8 cellular contexts compared by ENCODE assay signal in the genomic region with DNA sequence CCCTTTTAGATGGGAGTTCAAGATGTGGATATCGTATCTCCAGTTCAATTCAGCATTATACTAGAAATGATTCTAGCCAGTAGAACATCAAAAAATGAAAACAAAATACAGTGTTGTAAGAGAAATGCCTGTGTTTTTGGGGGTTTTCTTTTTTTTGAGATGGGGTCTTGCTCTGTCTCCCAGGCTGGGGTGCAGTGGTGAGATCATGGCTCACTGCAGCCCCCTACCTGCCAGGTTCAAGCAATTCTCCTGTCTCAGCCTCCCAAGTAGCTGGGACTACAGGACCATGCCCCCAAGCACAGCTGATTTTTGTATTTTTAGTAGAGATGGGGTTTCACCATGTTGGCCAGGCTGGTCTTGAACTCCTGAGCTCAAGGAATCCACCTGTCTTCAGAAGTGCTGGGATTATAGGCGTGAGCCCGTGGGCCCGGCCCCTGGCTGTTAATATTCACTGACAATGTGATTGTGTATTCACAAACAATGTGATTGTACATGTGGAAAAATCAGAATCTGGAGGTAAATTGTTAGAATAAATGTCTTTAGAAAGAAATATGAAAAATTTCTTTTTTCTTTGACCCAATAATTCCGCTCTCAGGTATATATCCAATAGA. TPM values are rescaled to one million over a fixed set of nuclear protein-coding genes. Genes with fewer than 3 reads are reported as not detected.
DNase-seq lines count a peak whose midpoint lies in the region; ATAC-seq and TF ChIP-seq lines count a peak whose summit lies in the region.
"Had no signal": no experiment of that assay in that cellular context is flagged by ENCODE, and none has a peak within 500 bp of the region (broad histone marks: within the 10 kb centered on the region; RNA-seq: fewer than 3 reads in every experiment).

No MANE protein-coding gene starts in this region.

- H3K4me1 Mint-ChIP-seq in activated naive CD8-positive, alpha-beta T cell treated with anti-CD3 and anti-CD28 coated beads, Interleukin-2, amount 50 U/mL, for 24 hours = peaks cover 45% of the 10 kb centered on the region

- H3K9me3 Mint-ChIP-seq in activated naive CD8-positive, alpha-beta T cell treated with anti-CD3 and anti-CD28 coated beads, Interleukin-2, amount 50 U/mL, for 24 hours = no peaks in the 10 kb centered on the region

- peaks cover 8% of the 10 kb centered on the region for H3K36me3 Mint-ChIP-seq in activated naive CD8-positive, alpha-beta T cell treated with anti-CD3 and anti-CD28 coated beads, Interleukin-2, amount 50 U/mL, for 24 hours (ENCODE audit: low read depth)

- H3K4me1 ChIP-seq in lung (ENCODE audit: control insufficient read depth in 2 of 2, insufficient read depth in 2 of 2, low read length in 2 of 2) = peaks cover 2 to 6% of the 10 kb centered on the region in 2 donors

- H3K9me3 ChIP-seq in lung (ENCODE audit: control insufficient read depth in 2 of 2, insufficient read depth in 1 of 2, low read length in 1 of 2) = no peaks in the 10 kb centered on the region

- no peak for ATAC-seq in activated naive CD8-positive, alpha-beta T cell treated with anti-CD3 and anti-CD28 coated beads, Interleukin-2, amount 50 U/mL, for 24 hours
- ATAC-seq in lung (ENCODE audit: insufficient read depth, low FRiP score) = no peak
- no peak for ATAC-seq in GM19023 (IDR thresholded peaks at IDR 0.05; ENCODE audit: unreplicated experiment)
- ATAC-seq in HG03521 (IDR thresholded peaks at IDR 0.05; ENCODE audit: unreplicated experiment) = no peak
- ATAC-seq in GM19397 (IDR thresholded peaks at IDR 0.05; ENCODE audit: unreplicated experiment) = no peak

- DNase-seq in D341Med (ENCODE audit: low spot score) = peak; percentile 26
- DNase-seq in HFF-Myc (ENCODE audit: extremely low read depth, low read depth) = no peak
- peak; percentile 17 for DNase-seq in activated naive CD8-positive, alpha-beta T cell treated with anti-CD3 and anti-CD28 coated beads, Interleukin-2, amount 50 U/mL, for 24 hours
- DNase-seq in lung (ENCODE audit: low spot score) = no peak
- DNase-seq: T-helper 9 cell had no signal

- H3K4me3 ChIP-seq in HFF-Myc (replicated peaks; ENCODE audit: low read depth, low read length) (no peak overlapping the region), lung (no peak overlapping the region)

- H3K36me3 ChIP-seq in lung (ENCODE audit: control insufficient read depth in 2 of 2, insufficient read depth in 2 of 2, low read length in 2 of 2) = no peaks in the 10 kb centered on the region

- H3K27me3 Mint-ChIP-seq in activated naive CD8-positive, alpha-beta T cell treated with anti-CD3 and anti-CD28 coated beads, Interleukin-2, amount 50 U/mL, for 24 hours = no peaks in the 10 kb centered on the region

- TF ChIP-seq CTCF in HFF-Myc (IDR thresholded peaks at IDR 0.05; ENCODE audit: low read depth, low read length, missing control alignments) (peak; percentile 31), lung (IDR thresholded peaks at IDR 0.05; ENCODE audit: control extremely low read depth, extremely low read depth) (peak; percentile 16)

- H3K27me3 ChIP-seq in lung (ENCODE audit: control insufficient read depth, insufficient read depth) = no peaks in the 10 kb centered on the region

- no peak overlapping the region for H3K27ac ChIP-seq in lung (ENCODE audit: low read depth in 1 of 2, low read length in 1 of 2)

- no peak overlapping the region for H3K4me3 Mint-ChIP-seq in activated naive CD8-positive, alpha-beta T cell treated with anti-CD3 and anti-CD28 coated beads, Interleukin-2, amount 50 U/mL, for 24 hours

- no peak overlapping the region for H3K27ac Mint-ChIP-seq in activated naive CD8-positive, alpha-beta T cell treated with anti-CD3 and anti-CD28 coated beads, Interleukin-2, amount 50 U/mL, for 24 hours

- WGBS in lung, 2 donors = 97 to 98% methylated on average over 5 of the region's 5 CpGs

RNA-seq across cellular contexts. Expression of a gene that starts 59.0 kb away (rescaled TPM):
- total RNA-seq in lung = 100 to 1,000 TPM; 108 to 131 TPM
- polyA plus RNA-seq in lung = 10 to 100 TPM; 18.8 to 23.8 TPM

Comparison
In these comparisons a context has a peak if more than half of its experiments do, and no peak if none do; other contexts are left out.
1. DNase-seq: peak in D341Med (single experiment) and activated naive CD8-positive, alpha-beta T cell treated with anti-CD3 and anti-CD28 coated beads, Interleukin-2, amount 50 U/mL, for 24 hours (single experiment); none in HFF-Myc (single experiment) and lung (single experiment).